Comparison of ENCODE assay signal across 8 cellular contexts in genomic region chr4:83334425-83335241, GRCh38. TPM values are rescaled to one million over a fixed set of nuclear protein-coding genes. Genes with fewer than 3 reads are reported as not detected.
DNase-seq lines count a peak whose midpoint lies in the region; ATAC-seq and TF ChIP-seq lines count a peak whose summit lies in the region.

Gene HPSE (minus strand): TSS chr4:83334848. CDS start chr4:83334782, 66 bp downstream.

- peaks cover 20% of the 10 kb centered on the region; the same call in 1 of the 2 replicates for H3K4me1 ChIP-seq in PC-3 (ENCODE audit: insufficient read depth, low read length)

- H3K36me3 ChIP-seq in PC-3 (ENCODE audit: low read depth, low read length), result no peaks in the 10 kb centered on the region

- no peaks in the 10 kb centered on the region for H3K79me2 ChIP-seq in PC-3 (ENCODE audit: low read length)

- peak within 1 kb of the TSS; percentile 96 for H3K4me2 ChIP-seq in PC-3 (ENCODE audit: low read length)

- H3K27me3 Mint-ChIP-seq in activated T-helper 1 cell treated with anti-CD3 and anti-CD28 coated beads, Interleukin-12 subunit alpha, Interleukin-12 subunit beta, Interleukin-2, Interleukin-4 antibody, amounts not matched to agents 30 ng/mL and 10 ng/mL and 1 ng/mL, durations not matched to agents 14 hours and 24 hours and 36 hours (ENCODE audit: insufficient read depth), result peaks cover 17% of the 10 kb centered on the region
- H3K27me3 Mint-ChIP-seq in neural crest cell (ENCODE audit: low read depth), result peaks cover 75% of the 10 kb centered on the region

- peak within 1 kb of the TSS; percentile 50 for H3K9ac ChIP-seq in PC-3 (ENCODE audit: low read length)

- no peaks in the 10 kb centered on the region for H3K9me2 ChIP-seq in PC-3 (replicated peaks; ENCODE audit: low read length)

- peak within 1 kb of the TSS; percentile 98 for H2AFZ ChIP-seq in PC-3 (ENCODE audit: low read length)

- no peaks in the 10 kb centered on the region for H3F3A ChIP-seq in PC-3 (ENCODE audit: low read length, unreplicated experiment)

- peaks cover 14% of the 10 kb centered on the region for H3K9me3 Mint-ChIP-seq in activated T-helper 1 cell treated with anti-CD3 and anti-CD28 coated beads, Interleukin-12 subunit alpha, Interleukin-12 subunit beta, Interleukin-2, Interleukin-4 antibody, amounts not matched to agents 30 ng/mL and 10 ng/mL and 1 ng/mL, durations not matched to agents 14 hours and 24 hours and 36 hours
- H3K9me3 Mint-ChIP-seq in neural crest cell, result peaks cover 5% of the 10 kb centered on the region

- ATAC-seq in GM21447 (IDR thresholded peaks at IDR 0.05; ENCODE audit: unreplicated experiment) (peak; percentile 92), PC-3 (peak; percentile 93)

- intact Hi-C loops in PC-3 (cut with micrococcal nuclease), result no loop called here
- intact Hi-C loops in activated T-helper 1 cell treated with anti-CD3 and anti-CD28 coated beads, Interleukin-12 subunit alpha, Interleukin-12 subunit beta, Interleukin-2, Interleukin-4 antibody, amounts not matched to agents 30 ng/mL and 10 ng/mL and 1 ng/mL, durations not matched to agents 14 hours and 24 hours and 36 hours (cut with micrococcal nuclease), result loop anchor here (1.0 kb wide), 1 partner anchor 121 kb away; the partner anchor contains the start of gene HELQ

- no peak within 1 kb of the TSS for H3K27ac ChIP-seq in PC-3 (ENCODE audit: low read length)

- no peaks in the 10 kb centered on the region for H4K20me1 ChIP-seq in PC-3 (ENCODE audit: low read length)

- H3K4me3 Mint-ChIP-seq in activated T-helper 1 cell treated with anti-CD3 and anti-CD28 coated beads, Interleukin-12 subunit alpha, Interleukin-12 subunit beta, Interleukin-2, Interleukin-4 antibody, amounts not matched to agents 30 ng/mL and 10 ng/mL and 1 ng/mL, durations not matched to agents 14 hours and 24 hours and 36 hours, result peak within 1 kb of the TSS; percentile 84
- H3K4me3 Mint-ChIP-seq in neural crest cell, result peak within 1 kb of the TSS; percentile 83

- H3K36me3 Mint-ChIP-seq in activated T-helper 1 cell treated with anti-CD3 and anti-CD28 coated beads, Interleukin-12 subunit alpha, Interleukin-12 subunit beta, Interleukin-2, Interleukin-4 antibody, amounts not matched to agents 30 ng/mL and 10 ng/mL and 1 ng/mL, durations not matched to agents 14 hours and 24 hours and 36 hours (ENCODE audit: low read depth), result peaks cover 19% of the 10 kb centered on the region
- no peaks in the 10 kb centered on the region for H3K36me3 Mint-ChIP-seq in neural crest cell (ENCODE audit: low read depth)

- peak within 1 kb of the TSS; percentile 78 for H3K4me3 ChIP-seq in PC-3 (ENCODE audit: low read length)

- no peaks in the 10 kb centered on the region for H3K9me3 ChIP-seq in PC-3 (ENCODE audit: low read length)

- POLR2A ChIA-PET in PC-3 (lab: Charles Lee; ENCODE audit: unreplicated experiment), result interaction anchor here (0.6 to 0.7 kb wide), 2 partner anchors 99 to 250 kb away, joined by 5 to 11 read pairs; no protein-coding TSS in a partner anchor

- peak within 1 kb of the TSS; percentile 64 for H3K27ac Mint-ChIP-seq in activated T-helper 1 cell treated with anti-CD3 and anti-CD28 coated beads, Interleukin-12 subunit alpha, Interleukin-12 subunit beta, Interleukin-2, Interleukin-4 antibody, amounts not matched to agents 30 ng/mL and 10 ng/mL and 1 ng/mL, durations not matched to agents 14 hours and 24 hours and 36 hours
- H3K27ac Mint-ChIP-seq in neural crest cell (ENCODE audit: unreplicated experiment), result no peak within 1 kb of the TSS

- no peaks in the 10 kb centered on the region for H3K27me3 ChIP-seq in PC-3 (ENCODE audit: low read length)

- H3K4me1 Mint-ChIP-seq in activated T-helper 1 cell treated with anti-CD3 and anti-CD28 coated beads, Interleukin-12 subunit alpha, Interleukin-12 subunit beta, Interleukin-2, Interleukin-4 antibody, amounts not matched to agents 30 ng/mL and 10 ng/mL and 1 ng/mL, durations not matched to agents 14 hours and 24 hours and 36 hours (ENCODE audit: low read depth), result peaks cover 40% of the 10 kb centered on the region
- H3K4me1 Mint-ChIP-seq in neural crest cell, result peaks cover 13% of the 10 kb centered on the region

- DNase-seq in COLO829 (ENCODE audit: low spot score), result peak; percentile 59
- DNase-seq in HuH-7.5 (ENCODE audit: low spot score), result peak; percentile 23
- DNase-seq in PC-3, result peak; percentile 76
- peak; percentile 67 for DNase-seq in activated T-helper 1 cell treated with anti-CD3 and anti-CD28 coated beads, Interleukin-12 subunit alpha, Interleukin-12 subunit beta, Interleukin-2, Interleukin-4 antibody, amounts not matched to agents 30 ng/mL and 10 ng/mL and 1 ng/mL, durations not matched to agents 14 hours and 24 hours and 36 hours (ENCODE audit: low spot score)
- peak; percentile 49 for DNase-seq in fibroblast of the conjunctiva (ENCODE audit: low read depth)
- DNase-seq in neural crest cell (ENCODE audit: low read depth, low spot score), result peak; percentile 56
- peak; percentile 36 for DNase-seq in stromal cell of bone marrow (ENCODE audit: low read depth)

- CTCF ChIA-PET in PC-3 (lab: Charles Lee), result no interaction called here

- no TSS peak for BruUV-seq in PC-3 (replicated peaks; lab: Mats Ljungman, UMichigan)

- TF ChIP-seq CTCF in PC-3 (conservative IDR thresholded peaks at IDR 0.05; ENCODE audit: low read depth, low read length) (no peak), neural crest cell (conservative IDR thresholded peaks at IDR 0.05) (no peak)

RNA-seq across cellular contexts. Expression of gene HPSE, which starts in this region (rescaled TPM):
- total RNA-seq in PC-3 (2014; rRNA removed), result 4.2 and 9.1 TPM in 2 replicates
- 23.1 and 24.1 TPM in 2 replicates for total RNA-seq in activated T-helper 1 cell treated with anti-CD3 and anti-CD28 coated beads, Interleukin-12 subunit alpha, Interleukin-12 subunit beta, Interleukin-2, Interleukin-4 antibody, amounts not matched to agents 30 ng/mL and 10 ng/mL and 1 ng/mL, durations not matched to agents 14 hours and 24 hours and 36 hours
- 0.30 and 0.32 TPM in 2 replicates for total RNA-seq in neural crest cell

Comparison
In these comparisons a context has a peak if more than half of its experiments do, and no peak if none do; other contexts are left out.
1. Peak in DNase-seq in neural crest cell; RNA of the gene not detected or under 1 TPM.
2. DNase-seq: peak in every context shown above with its lines; median percentile 76 in PC-3; 67 in activated T-helper 1 cell treated with anti-CD3 and anti-CD28 coated beads, Interleukin-12 subunit alpha, Interleukin-12 subunit beta, Interleukin-2, Interleukin-4 antibody, amounts not matched to agents 30 ng/mL and 10 ng/mL and 1 ng/mL, durations not matched to agents 14 hours and 24 hours and 36 hours; 59 in COLO829; 56 in neural crest cell; 49 in fibroblast of the conjunctiva; 36 in stromal cell of bone marrow; 23 in HuH-7.5.